Comparison of ENCODE assay signal across 8 cellular contexts in genomic region chr19:35715981-35716734, GRCh38. TPM values are rescaled to one million over a fixed set of nuclear protein-coding genes. Genes with fewer than 3 reads are reported as not detected.
DNase-seq lines count a peak whose midpoint lies in the region; ATAC-seq and TF ChIP-seq lines count a peak whose summit lies in the region.

No MANE protein-coding gene starts in this region.

- peaks cover 67% of the 10 kb centered on the region for H3K36me3 Mint-ChIP-seq in activated T-cell treated with anti-CD3 and anti-CD28 coated beads, Interleukin-2, amount 50 U/mL, for 24 hours (ENCODE audit: low read depth)

- H3K36me3 ChIP-seq in ES-I3 (ENCODE audit: insufficient read depth, low read length) (no peaks in the 10 kb centered on the region), gastroesophageal sphincter (peaks cover 0 to 17% of the 10 kb centered on the region in 2 donors)

- H3K4me1 ChIP-seq in ES-I3 (ENCODE audit: insufficient read depth, low read length) (peaks cover 7% of the 10 kb centered on the region), gastroesophageal sphincter (peaks cover 0 to 43% (median 19%) of the 10 kb centered on the region in 3 donors)

- peak; percentile 49 for DNase-seq in HPDE6-E6E7 (ENCODE audit: extremely low spot score)
- peak; percentile 62 for DNase-seq in activated T-cell treated with anti-CD3 and anti-CD28 coated beads, Interleukin-2, amount 50 U/mL, for 24 hours
- DNase-seq in omental fat pad (ENCODE audit: low spot score), result no peak
- no peak for DNase-seq in DMS153 (lab: John Stamatoyannopoulos, UW)
- no peak for DNase-seq in NCI-H1436 (lab: John Stamatoyannopoulos, UW)

- no peak for TF ChIP-seq CTCF in gastroesophageal sphincter (IDR thresholded peaks at IDR 0.05)
- TF ChIP-seq CTCF in omental fat pad (IDR thresholded peaks at IDR 0.05), result no peak

- peak overlapping the region; percentile 99 for H3K27ac Mint-ChIP-seq in activated T-cell treated with anti-CD3 and anti-CD28 coated beads, Interleukin-2, amount 50 U/mL, for 24 hours

- H3K27ac ChIP-seq in gastroesophageal sphincter, result peak overlapping the region; percentile 35 to 98 (median 92)

- 0 to 3% methylated on average over 12 to 32 of the region's 48 CpGs for WGBS in gastroesophageal sphincter (ENCODE audit: low coverage in 1 of 2), 2 donors

- H3K9me3 ChIP-seq in ES-I3 (ENCODE audit: control insufficient read depth, insufficient read depth, low read length), result no peaks in the 10 kb centered on the region
- no peaks in the 10 kb centered on the region for H3K9me3 ChIP-seq in gastroesophageal sphincter

- TF ChIP-seq POLR2A in gastroesophageal sphincter (IDR thresholded peaks at IDR 0.05), result no peak

- no peak for TF ChIP-seq EP300 in gastroesophageal sphincter (IDR thresholded peaks at IDR 0.05)

- H3K4me3 Mint-ChIP-seq in activated T-cell treated with anti-CD3 and anti-CD28 coated beads, Interleukin-2, amount 50 U/mL, for 24 hours, result peak overlapping the region; percentile 88

- peak overlapping the region; percentile 57 to 94 for H3K4me3 ChIP-seq in gastroesophageal sphincter

- H3K27me3 Mint-ChIP-seq in activated T-cell treated with anti-CD3 and anti-CD28 coated beads, Interleukin-2, amount 50 U/mL, for 24 hours, result no peaks in the 10 kb centered on the region

- H3K9ac ChIP-seq in ES-I3 (ENCODE audit: low read depth, low read length), result peak overlapping the region; percentile 80

- H3K9me3 Mint-ChIP-seq in activated T-cell treated with anti-CD3 and anti-CD28 coated beads, Interleukin-2, amount 50 U/mL, for 24 hours, result no peaks in the 10 kb centered on the region

- H3K27me3 ChIP-seq in gastroesophageal sphincter, result no peaks in the 10 kb centered on the region

- ATAC-seq in gastroesophageal sphincter, result peak; percentile 23
- ATAC-seq in omental fat pad (ENCODE audit: low FRiP score), result peak; percentile 27
- ATAC-seq in GM21423 (IDR thresholded peaks at IDR 0.05; ENCODE audit: unreplicated experiment), result no peak

- peaks cover 48% of the 10 kb centered on the region for H3K4me1 Mint-ChIP-seq in activated T-cell treated with anti-CD3 and anti-CD28 coated beads, Interleukin-2, amount 50 U/mL, for 24 hours (ENCODE audit: low read depth)

RNA-seq across cellular contexts. Expression of gene KMT2B, which starts 1.6 kb away (rescaled TPM):
- 10 to 100 TPM in 3 of 4 donors, 1 to 10 TPM in 1; 7.7 to 27.0 (median 17.5) TPM for total RNA-seq in gastroesophageal sphincter
- total RNA-seq in omental fat pad, result 10 to 100 TPM; 11.5 to 28.7 (median 19.8) TPM

RNA-seq across cellular contexts. Expression of gene ZBTB32, which starts 11.8 kb away (rescaled TPM):
- total RNA-seq in gastroesophageal sphincter (under 1 TPM in 2 of 4 donors, not detected in 2; 0.31 TPM), omental fat pad (under 1 TPM in 2 of 4 donors, not detected in 2; 0.47 to 0.72 TPM)

RNA-seq across cellular contexts. Expression of gene IGFLR1, which starts 26.1 kb away (rescaled TPM):
- 10 to 100 TPM in 1 of 4 donors, 1 to 10 TPM in 3; 4.6 to 14.3 (median 6.7) TPM for total RNA-seq in gastroesophageal sphincter
- total RNA-seq in omental fat pad, result 10 to 100 TPM in 2 of 4 donors, 1 to 10 TPM in 2; 5.8 to 14.8 (median 10.1) TPM

RNA-seq across cellular contexts. Expression of gene U2AF1L4, which starts 29.1 kb away (rescaled TPM):
- total RNA-seq in gastroesophageal sphincter, result 10 to 100 TPM in 3 of 4 donors, 1 to 10 TPM in 1; 7.5 to 29.3 (median 23.7) TPM
- total RNA-seq in omental fat pad, result 10 to 100 TPM; 18.4 to 23.8 (median 22.9) TPM

RNA-seq across cellular contexts. Expression of gene PSENEN, which starts 29.3 kb away (rescaled TPM):
- 10 to 100 TPM; 20.4 to 35.7 (median 29.5) TPM for total RNA-seq in gastroesophageal sphincter
- total RNA-seq in omental fat pad, result 10 to 100 TPM; 28.1 to 58.6 (median 37.9) TPM

Comparison
In these comparisons a context has a peak if more than half of its experiments do, and no peak if none do; other contexts are left out.
1. DNase-seq: peak in HPDE6-E6E7 (single experiment) and activated T-cell treated with anti-CD3 and anti-CD28 coated beads, Interleukin-2, amount 50 U/mL, for 24 hours (single experiment); none in omental fat pad (single experiment), DMS153 (single experiment) and NCI-H1436 (single experiment).